ENCODE assay signal across 21 cellular contexts in the genomic region with DNA sequence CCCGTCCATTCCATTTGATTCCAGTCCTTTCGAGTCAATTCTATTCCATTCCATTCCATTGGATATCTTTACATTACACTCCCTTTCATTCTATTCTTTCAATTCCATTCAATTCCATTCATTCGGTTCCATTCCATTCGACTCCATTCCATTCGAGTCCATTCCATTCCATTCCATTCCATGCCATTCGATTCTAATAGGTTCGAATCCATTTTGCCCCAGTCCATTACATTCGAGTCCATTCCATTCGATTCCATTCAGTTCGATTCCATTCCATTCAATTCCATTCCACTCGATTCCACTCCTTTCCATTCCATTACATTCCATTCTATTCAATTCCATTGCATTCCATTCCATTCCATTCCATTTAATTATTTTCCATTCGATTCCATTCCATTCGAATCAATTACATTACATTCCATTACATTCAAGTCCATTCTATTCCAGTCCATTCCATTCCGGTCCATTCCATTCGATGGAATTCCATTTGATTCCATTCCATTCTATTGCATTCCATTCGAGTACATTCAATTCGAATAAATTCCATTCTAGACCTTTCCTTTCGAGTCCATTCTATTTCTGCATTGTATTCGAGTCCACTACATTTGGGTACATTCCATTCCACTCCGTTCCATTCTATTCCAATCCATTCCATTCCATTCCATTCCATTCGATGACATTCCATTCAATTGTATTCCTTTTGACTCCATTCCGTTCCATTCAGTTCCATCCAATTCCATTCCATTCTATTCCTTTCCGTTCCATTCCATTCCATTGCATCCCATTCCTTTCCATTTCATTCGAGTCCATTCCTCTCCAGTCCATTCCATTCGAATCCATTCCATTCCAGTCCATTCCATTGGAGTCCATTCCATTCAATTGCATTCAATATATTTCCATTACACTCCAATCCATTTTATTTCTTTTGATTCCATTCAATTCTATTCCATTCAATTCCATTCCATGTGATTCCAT.
DNase-seq lines count a peak whose midpoint lies in the region; ATAC-seq and TF ChIP-seq lines count a peak whose summit lies in the region.
"Had no signal": no experiment of that assay in that cellular context is flagged by ENCODE, and none has a peak within 500 bp of the region (broad histone marks: within the 10 kb centered on the region; RNA-seq: fewer than 3 reads in every experiment).

No MANE protein-coding gene starts in this region.

- H3K9me3 ChIP-seq in HUES48 (ENCODE audit: control insufficient read depth, insufficient read depth, low read length) (no peaks in the 10 kb centered on the region), IMR-90 (ENCODE audit: control insufficient read depth, insufficient read depth, low read length) (peaks cover 24% of the 10 kb centered on the region), lower lobe of right lung (no peaks in the 10 kb centered on the region), upper lobe of right lung (peaks cover 34% of the 10 kb centered on the region)

- CTCF ChIA-PET in IMR-90 (lab: Yijun Ruan, JAX) = no interaction called here

- H3K9me1 ChIP-seq in IMR-90 (ENCODE audit: insufficient read depth, low read length) = no peaks in the 10 kb centered on the region

- no peak overlapping the region for H3K18ac ChIP-seq in IMR-90 (ENCODE audit: low read depth, low read length)

- no peaks in the 10 kb centered on the region for H3K79me1 ChIP-seq in IMR-90 (ENCODE audit: low read depth in 1 of 2, low read length in 2 of 2)

- no peak for TF ChIP-seq RAD21 in IMR-90 (IDR thresholded peaks at IDR 0.05; ENCODE audit: low read length)

- H4K5ac ChIP-seq in IMR-90 (ENCODE audit: low read depth, low read length) = no peak overlapping the region

- no peak overlapping the region for H4K91ac ChIP-seq in IMR-90 (ENCODE audit: insufficient read depth, low read depth, low read length)

- H2AFZ ChIP-seq in IMR-90 (replicated peaks; ENCODE audit: low read length, poor library complexity) = no peak overlapping the region
- H2AFZ ChIP-seq: PC-9 had no signal

- 49 to 99% methylated on average over 9 to 25 of the region's 25 CpGs for WGBS in IMR-90 (ENCODE audit: extremely low coverage in 2 of 2, insufficient read length in 1 of 2), 2 experiments

- in situ Hi-C loops in IMR-90 (cut with MboI; ENCODE audit: low sequenced_read_pairs) = no loop called here

- ATAC-seq in IMR-90 (ENCODE audit: low read depth) = no peak
- peak; percentile 39 to 45 for ATAC-seq in lower lobe of right lung
- peak; percentile 33 for ATAC-seq in upper lobe of right lung
- no peak for ATAC-seq in HG02884 (IDR thresholded peaks at IDR 0.05; ENCODE audit: unreplicated experiment)
- no peak for ATAC-seq in HG02970 (IDR thresholded peaks at IDR 0.05; ENCODE audit: low FRiP score, unreplicated experiment)
- ATAC-seq: T-cell had no signal

- H3K27ac ChIP-seq in HUES48 (ENCODE audit: low read depth, low read length) = no peak overlapping the region
- no peak overlapping the region for H3K27ac ChIP-seq in IMR-90 (ENCODE audit: insufficient read depth, low read length)
- H3K27ac ChIP-seq in lower lobe of right lung = no peak overlapping the region
- H3K27ac ChIP-seq in upper lobe of right lung = no peak overlapping the region
- H3K27ac ChIP-seq: KMS-11, PC-9, SJSA1 had no signal

- no peak overlapping the region for H2BK15ac ChIP-seq in IMR-90 (ENCODE audit: low read depth, low read length)

- no peak overlapping the region for H2BK20ac ChIP-seq in IMR-90 (ENCODE audit: low read depth, low read length)

- H4K20me1 ChIP-seq in IMR-90 (ENCODE audit: insufficient read depth, low read length) = no peaks in the 10 kb centered on the region

- H3K4me3 ChIP-seq in HUES48 (ENCODE audit: low read depth, low read length) = peak overlapping the region; percentile 0; the same call in 1 of the 2 replicates
- no peak overlapping the region for H3K4me3 ChIP-seq in IMR-90 (ENCODE audit: insufficient read depth, low read depth, low read length)
- no peak overlapping the region for H3K4me3 ChIP-seq in lower lobe of right lung
- no peak overlapping the region for H3K4me3 ChIP-seq in upper lobe of right lung
- H3K4me3 ChIP-seq: PC-9, SJSA1 had no signal

- no peak overlapping the region for H3K4ac ChIP-seq in IMR-90 (ENCODE audit: low read depth, low read length)

- TF ChIP-seq POLR2A in IMR-90 (IDR thresholded peaks at IDR 0.05; ENCODE audit: low read depth, low read length) = no peak

- DNase-seq in IMR-90 = no peak
- no peak for DNase-seq in lower lobe of right lung
- no peak for DNase-seq in upper lobe of right lung
- DNase-seq in nucleus accumbens (lab: John Stamatoyannopoulos, UW) = no peak
- DNase-seq: BE2C, HCEC 1CT, MM.1S, NCI-H1048, NCI-H1417, NCI-H1694, NCI-H2081, NCI-H2227 treated with DMSO at 0.1 percent for 48 hours, NCI-H526 treated with DMSO at 0.1 percent for 48 hours, PC-9, Right ventricle myocardium superior, T-cell had no signal

- H3K4me2 ChIP-seq in IMR-90 (ENCODE audit: low read depth, low read length) = no peak overlapping the region
- H3K4me2 ChIP-seq: KMS-11, PC-9 had no signal

- no peak overlapping the region for H2AK5ac ChIP-seq in IMR-90 (ENCODE audit: low read depth, low read length)

- H3K36me3 ChIP-seq in HUES48 (ENCODE audit: control insufficient read depth, insufficient read depth, low read length) = no peaks in the 10 kb centered on the region
- no peaks in the 10 kb centered on the region for H3K36me3 ChIP-seq in IMR-90 (ENCODE audit: control insufficient read depth, insufficient read depth, low read length)
- no peaks in the 10 kb centered on the region for H3K36me3 ChIP-seq in lower lobe of right lung
- no peaks in the 10 kb centered on the region for H3K36me3 ChIP-seq in upper lobe of right lung
- H3K36me3 ChIP-seq: BE2C, SJSA1 had no signal

- POLR2A ChIA-PET in IMR-90 (lab: Charles Lee; ENCODE audit: unreplicated experiment) = no interaction called here

- no peak overlapping the region for H3K9ac ChIP-seq in HUES48 (ENCODE audit: low read depth, low read length)
- no peak overlapping the region for H3K9ac ChIP-seq in IMR-90 (ENCODE audit: low read depth, low read length)
- H3K9ac ChIP-seq: KMS-11 had no signal

- H2BK120ac ChIP-seq in IMR-90 (ENCODE audit: low read depth, low read length) = no peak overlapping the region

- TF ChIP-seq CTCF in IMR-90 (conservative IDR thresholded peaks at IDR 0.05; ENCODE audit: low read depth, low read length) (no peak), lower lobe of right lung (IDR thresholded peaks at IDR 0.05) (no peak), upper lobe of right lung (IDR thresholded peaks at IDR 0.05) (no peak)

- H3K23ac ChIP-seq in IMR-90 (ENCODE audit: low read depth, low read length) = no peak overlapping the region

- no TSS peak for BruUV-seq in IMR-90 (replicated peaks; lab: Mats Ljungman, UMichigan)

- no peak overlapping the region for H2AK9ac ChIP-seq in IMR-90 (replicated peaks; ENCODE audit: low read depth, low read length, poor library complexity)

- peak overlapping the region; percentile 60 for H2BK5ac ChIP-seq in IMR-90 (ENCODE audit: low read depth, low read length, poor library complexity, severe bottlenecking)

- H3K14ac ChIP-seq in IMR-90 (replicated peaks; ENCODE audit: low read depth, low read length) = no peak overlapping the region

- intact Hi-C loops in IMR-90 (cut with micrococcal nuclease) = no loop called here
- intact Hi-C loops in lower lobe of right lung (cut with DNase I) = no loop called here
- intact Hi-C loops in upper lobe of right lung (cut with DNase I) = no loop called here

- H4K8ac ChIP-seq in IMR-90 (ENCODE audit: low read depth in 2 of 2, low read length in 2 of 2) = no peak overlapping the region

- H3K27me3 ChIP-seq in HUES48 (ENCODE audit: control insufficient read depth, insufficient read depth, low read length) (no peaks in the 10 kb centered on the region), IMR-90 (ENCODE audit: control insufficient read depth, insufficient read depth, low read length) (no peaks in the 10 kb centered on the region), lower lobe of right lung (ENCODE audit: low read depth) (no peaks in the 10 kb centered on the region), upper lobe of right lung (no peaks in the 10 kb centered on the region)
- H3K27me3 ChIP-seq: BE2C, SJSA1 had no signal

- H3K4me1 ChIP-seq in HUES48 (ENCODE audit: control insufficient read depth, insufficient read depth, low read length) (no peaks in the 10 kb centered on the region), IMR-90 (ENCODE audit: control insufficient read depth, insufficient read depth, low read length) (no peaks in the 10 kb centered on the region), lower lobe of right lung (no peaks in the 10 kb centered on the region), upper lobe of right lung (no peaks in the 10 kb centered on the region)
- H3K4me1 ChIP-seq: BE2C, SJSA1 had no signal

- H3K56ac ChIP-seq in IMR-90 (ENCODE audit: extremely low read depth, insufficient read depth, low read length) = no peak overlapping the region

- dilution Hi-C loops in IMR-90 (cut with HindIII; ENCODE audit: low sequenced_read_pairs, unreplicated experiment) = no loop called here

TF ChIP-seq in IMR-90, 13 proteins besides CTCF, POLR2A, EP300 and RAD21 (continues in another document):
- TF ChIP-seq MXI1 (IDR thresholded peaks at IDR 0.05; ENCODE audit: borderline replicate concordance, low read depth, low read length) (no peak), BHLHE40 (IDR thresholded peaks at IDR 0.05; ENCODE audit: low read depth, low read length) (no peak), RFX5 (IDR thresholded peaks at IDR 0.05; ENCODE audit: low read depth, low read length) (no peak), CHD1 (IDR thresholded peaks at IDR 0.05; ENCODE audit: low read depth, low read length) (no peak), NFE2L2 (IDR thresholded peaks at IDR 0.05; ENCODE audit: low read depth, low read length) (no peak), CEBPB (IDR thresholded peaks at IDR 0.05; ENCODE audit: low read depth, low read length) (no peak), MAZ (IDR thresholded peaks at IDR 0.05; ENCODE audit: borderline replicate concordance, low read depth, low read length) (no peak), RCOR1 (IDR thresholded peaks at IDR 0.05; ENCODE audit: insufficient replicate concordance, low read length) (no peak), MAFK (IDR thresholded peaks at IDR 0.05; ENCODE audit: low read depth, low read length) (no peak), SMC3 (IDR thresholded peaks at IDR 0.05; ENCODE audit: low read depth, low read length) (no peak)
- TF ChIP-seq, protein P1, sequence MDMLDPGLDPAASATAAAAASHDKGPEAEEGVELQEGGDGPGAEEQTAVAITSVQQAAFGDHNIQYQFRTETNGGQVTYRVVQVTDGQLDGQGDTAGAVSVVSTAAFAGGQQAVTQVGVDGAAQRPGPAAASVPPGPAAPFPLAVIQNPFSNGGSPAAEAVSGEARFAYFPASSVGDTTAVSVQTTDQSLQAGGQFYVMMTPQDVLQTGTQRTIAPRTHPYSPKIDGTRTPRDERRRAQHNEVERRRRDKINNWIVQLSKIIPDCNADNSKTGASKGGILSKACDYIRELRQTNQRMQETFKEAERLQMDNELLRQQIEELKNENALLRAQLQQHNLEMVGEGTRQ (IDR thresholded peaks at IDR 0.05; ENCODE audit: low read depth, low read length) = no peak

Comparison
In these comparisons a context has a peak if more than half of its experiments do, and no peak if none do; other contexts are left out.
1. ATAC-seq: peak in lower lobe of right lung (2 of 2) and upper lobe of right lung (single experiment); none in IMR-90 (single experiment), HG02884 (single experiment) and HG02970 (single experiment).